In the genomic region with DNA sequence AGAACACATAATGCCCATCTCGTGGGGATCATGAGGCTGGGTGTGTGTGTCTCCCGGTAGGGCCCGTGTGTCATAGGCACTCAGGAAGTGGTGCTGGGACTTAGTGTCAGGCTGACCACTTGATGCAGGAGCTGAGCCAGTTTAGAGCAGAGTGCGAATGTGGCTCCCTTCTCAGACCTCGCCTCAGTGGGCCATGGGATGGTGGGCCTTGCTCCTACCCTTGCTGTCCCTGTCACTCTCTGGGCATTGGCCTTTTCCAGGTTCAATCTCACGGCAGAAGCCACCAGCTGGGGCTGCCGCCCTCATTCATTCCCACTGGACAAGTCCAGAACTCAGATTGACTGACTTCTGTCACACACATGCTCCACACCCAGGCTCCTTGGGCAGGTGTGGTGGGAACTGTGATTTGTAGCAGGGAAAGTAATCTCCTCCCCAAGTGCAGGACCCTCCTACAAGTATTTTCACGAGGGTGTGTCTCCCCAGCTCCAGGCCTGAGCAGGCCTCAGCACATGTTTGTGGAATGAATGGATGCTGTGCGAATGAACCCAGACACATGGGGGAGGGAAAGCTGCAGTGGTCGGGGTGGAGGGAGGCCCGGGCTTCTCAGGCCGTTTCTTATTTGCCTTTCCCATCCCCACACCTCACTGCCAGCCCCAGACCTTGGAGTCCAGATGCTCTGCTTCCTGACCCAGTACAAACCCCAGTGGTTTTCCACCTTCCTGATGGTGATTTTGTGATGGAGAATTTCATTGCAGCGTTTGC, we compare ENCODE assay signal across 12 cellular contexts. TPM values are rescaled to one million over a fixed set of nuclear protein-coding genes. Genes with fewer than 3 reads are reported as not detected.
DNase-seq lines count a peak whose midpoint lies in the region; ATAC-seq and TF ChIP-seq lines count a peak whose summit lies in the region.
"Had no signal": no experiment of that assay in that cellular context is flagged by ENCODE, and none has a peak within 500 bp of the region (broad histone marks: within the 10 kb centered on the region; RNA-seq: fewer than 3 reads in every experiment).

No MANE protein-coding gene starts in this region.

- DNase-seq in 8988T: peak; percentile 10
- DNase-seq in Daoy (ENCODE audit: low read depth): peak; percentile 48
- DNase-seq in activated T-cell treated with anti-CD3 and anti-CD28 coated beads, Interleukin-2, amount 50 U/mL, for 48 hours: peak; percentile 7 to 10
- peak; percentile 15 for DNase-seq in lower lobe of right lung
- no peak for DNase-seq in DMS53 (lab: John Stamatoyannopoulos, UW)
- DNase-seq in Ammon's horn (ENCODE audit: low spot score): no peak
- DNase-seq: mesendoderm, NCI-H510A, SHP77 had no signal

- H3K9me3 ChIP-seq in lower lobe of right lung: no peaks in the 10 kb centered on the region

- no peak overlapping the region for H3K4me3 ChIP-seq in lower lobe of right lung

- no peak for TF ChIP-seq CTCF in lower lobe of right lung (IDR thresholded peaks at IDR 0.05)

- no peaks in the 10 kb centered on the region for H3K27me3 ChIP-seq in lower lobe of right lung (ENCODE audit: low read depth)

- H3K27ac ChIP-seq in lower lobe of right lung: no peak overlapping the region
- H3K27ac ChIP-seq: epithelial cell of prostate had no signal

- intact Hi-C loops in lower lobe of right lung (cut with DNase I): no loop called here

- peaks cover 17% of the 10 kb centered on the region for H3K36me3 ChIP-seq in lower lobe of right lung

- ATAC-seq in lower lobe of right lung (no peak), GM18870 (IDR thresholded peaks at IDR 0.05; ENCODE audit: unreplicated experiment) (no peak), HG03045 (IDR thresholded peaks at IDR 0.05; ENCODE audit: unreplicated experiment) (no peak)

- peaks cover 16% of the 10 kb centered on the region for H3K4me1 ChIP-seq in lower lobe of right lung

RNA-seq across cellular contexts. Expression of gene BEGAIN, which starts 54.9 kb away (rescaled TPM):
- 14.1 and 18.6 TPM in 2 replicates for total RNA-seq in Daoy (2014; rRNA removed; shearing (Covaris generic))
- 1.3 TPM for total RNA-seq in lower lobe of right lung

Comparison
In these comparisons a context has a peak if more than half of its experiments do, and no peak if none do; other contexts are left out.
1. DNase-seq: peak in 8988T (single experiment), Daoy (single experiment), activated T-cell treated with anti-CD3 and anti-CD28 coated beads, Interleukin-2, amount 50 U/mL, for 48 hours (2 of 2) and lower lobe of right lung (single experiment); none in DMS53 (single experiment) and Ammon's horn (single experiment).